Comparison of ENCODE assay signal across 28 cellular contexts in the genomic region with DNA sequence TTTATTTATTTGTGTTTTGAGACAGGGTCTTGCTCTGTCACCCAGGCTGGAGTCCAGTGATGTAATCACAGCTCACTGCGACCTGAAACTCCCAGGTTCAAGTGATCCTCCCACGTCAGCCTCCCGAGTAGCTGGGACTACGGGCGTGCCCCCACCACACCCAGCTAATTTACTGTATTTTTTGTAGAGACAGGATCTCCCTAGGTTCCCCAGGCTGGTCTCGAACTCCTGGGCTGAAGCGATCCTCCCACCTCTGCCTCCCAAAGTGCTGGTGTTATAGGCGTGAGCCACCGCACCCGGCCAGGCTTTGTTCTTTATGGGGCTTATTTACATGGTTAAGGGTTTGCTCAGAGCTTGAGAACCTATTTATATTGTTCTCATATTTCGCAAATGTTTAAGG. TPM values are rescaled to one million over a fixed set of nuclear protein-coding genes. Genes with fewer than 3 reads are reported as not detected.
A peak's percentile ranks its signal among the peaks of the same experiment; 100 is the strongest.
DNase-seq lines count a peak whose midpoint lies in the region; ATAC-seq and TF ChIP-seq lines count a peak whose summit lies in the region.
"Had no signal": no experiment of that assay in that cellular context is flagged by ENCODE, and none has a peak within 500 bp of the region (broad histone marks: within the 10 kb centered on the region; RNA-seq: fewer than 3 reads in every experiment).

No MANE protein-coding gene starts in this region.

- H3K36me3 ChIP-seq in mucosa of descending colon (ENCODE audit: low read depth) = no peaks in the 10 kb centered on the region

- no peak overlapping the region for H3K4me3 ChIP-seq in mucosa of descending colon
- H3K4me3 ChIP-seq: lung had no signal

- H3K4me1 ChIP-seq in mucosa of descending colon (ENCODE audit: low read depth) = peaks cover 2% of the 10 kb centered on the region

- intact Hi-C loops in mucosa of descending colon (cut with DNase I, micrococcal nuclease) = no loop called here

- no peaks in the 10 kb centered on the region for H3K9me3 ChIP-seq in mucosa of descending colon

- no peak overlapping the region for H3K27ac Mint-ChIP-seq in effector memory CD8-positive, alpha-beta T cell
- H3K27ac Mint-ChIP-seq: activated naive CD4-positive, alpha-beta T cell treated with anti-CD3 and anti-CD28 coated beads for 36 hours; B cell; CD8-positive, alpha-beta memory T cell; stimulated activated naive CD8-positive, alpha-beta T cell treated with anti-CD3 and anti-CD28 coated beads, Interleukin-15, Interleukin-2, amounts not matched to agents 100 ng/mL and 50 ng/mL, for 24 hours had no signal

- no peaks in the 10 kb centered on the region for H3K9me3 Mint-ChIP-seq in effector memory CD8-positive, alpha-beta T cell
- H3K9me3 Mint-ChIP-seq: activated naive CD4-positive, alpha-beta T cell treated with anti-CD3 and anti-CD28 coated beads for 36 hours; CD8-positive, alpha-beta memory T cell; nephron; stimulated activated naive CD8-positive, alpha-beta T cell treated with anti-CD3 and anti-CD28 coated beads, Interleukin-15, Interleukin-2, amounts not matched to agents 100 ng/mL and 50 ng/mL, for 24 hours had no signal

- no peak for TF ChIP-seq CTCF in mucosa of descending colon (IDR thresholded peaks at IDR 0.05)

- peak; percentile 60 for ATAC-seq in mucosa of descending colon
- ATAC-seq in effector memory CD8-positive, alpha-beta T cell (replicated peaks) = no peak
- ATAC-seq in activated CD4-positive, CD25-positive, alpha-beta regulatory T cell treated with anti-CD3 and anti-CD28 coated beads, Interleukin-2, amount 50 U/mL, for 24 hours = no peak

- H3K4me3 Mint-ChIP-seq in effector memory CD8-positive, alpha-beta T cell = no peak overlapping the region
- H3K4me3 Mint-ChIP-seq: activated naive CD4-positive, alpha-beta T cell treated with anti-CD3 and anti-CD28 coated beads for 36 hours; B cell; CD8-positive, alpha-beta memory T cell; nephron; stimulated activated naive CD8-positive, alpha-beta T cell treated with anti-CD3 and anti-CD28 coated beads, Interleukin-15, Interleukin-2, amounts not matched to agents 100 ng/mL and 50 ng/mL, for 24 hours had no signal

- DNase-seq in NCI-H146 (lab: John Stamatoyannopoulos, UW) = peak; percentile 14
- DNase-seq in NCI-H146 treated with DMSO at 0.1 percent for 48 hours (lab: John Stamatoyannopoulos, UW; ENCODE audit: unreplicated experiment) = no peak
- DNase-seq in DMS53 (lab: John Stamatoyannopoulos, UW) = peak; percentile 84
- peak; percentile 26 for DNase-seq in NCI-H69 (lab: John Stamatoyannopoulos, UW)
- DNase-seq in mucosa of descending colon = peak in 2 of 3 donors; percentile 43 to 56
- no peak for DNase-seq in effector memory CD8-positive, alpha-beta T cell
- no peak for DNase-seq in GOT3 (lab: John Stamatoyannopoulos, UW)
- DNase-seq: activated CD4-positive, alpha-beta T cell treated with anti-CD3 and anti-CD28 coated beads, Interleukin-2, amount 50 U/mL, for 1 hour; activated naive CD4-positive, alpha-beta T cell treated with anti-CD3 and anti-CD28 coated beads for 36 hours; activated T-cell treated with anti-CD3 and anti-CD28 coated beads, Interleukin-2, amount 50 U/mL, for 48 hours; CD8-positive, alpha-beta memory T cell; effector CD4-positive, alpha-beta T cell; GF-D8; glutamatergic neuron; kidney glomerular epithelial cell; NCI-H1105; NCI-H2227 treated with DMSO at 0.1 percent for 48 hours; SHP77 treated with DMSO at 0.1 percent for 48 hours had no signal

- peaks cover 22 to 41% of the 10 kb centered on the region in 2 donors for H3K27me3 Mint-ChIP-seq in effector memory CD8-positive, alpha-beta T cell

- peaks cover 3% of the 10 kb centered on the region for H3K36me3 Mint-ChIP-seq in effector memory CD8-positive, alpha-beta T cell (ENCODE audit: insufficient read depth)
- H3K36me3 Mint-ChIP-seq: CD8-positive, alpha-beta memory T cell had no signal

- H3K4me1 Mint-ChIP-seq in effector memory CD8-positive, alpha-beta T cell (ENCODE audit: low read depth in 2 of 2) = peaks cover 0 to 3% of the 10 kb centered on the region in 2 donors
- H3K4me1 Mint-ChIP-seq: B cell; CD8-positive, alpha-beta memory T cell; nephron had no signal

RNA-seq across cellular contexts. Expression of a gene that starts 5.8 kb away (rescaled TPM):
- total RNA-seq in mucosa of descending colon = not detected
- total RNA-seq: B cell; CD8-positive, alpha-beta memory T cell; osteoblast had no signal

RNA-seq across cellular contexts. Expression of a gene that starts 40.4 kb away (rescaled TPM):
- total RNA-seq in mucosa of descending colon = 1 to 10 TPM; 2.5 to 3.1 (median 2.6) TPM
- total RNA-seq: A673; activated naive CD4-positive, alpha-beta T cell treated with anti-CD3 and anti-CD28 coated beads for 36 hours; B cell; CD8-positive, alpha-beta memory T cell; epithelial cell of proximal tubule; mucosa of gallbladder; osteoblast; skeletal muscle tissue had no signal

RNA-seq across cellular contexts. Expression of a gene that starts 50.8 kb away (rescaled TPM):
- 10 to 100 TPM; 31.4 to 59.6 (median 54.6) TPM for total RNA-seq in mucosa of descending colon

RNA-seq across cellular contexts. Expression of a gene that starts 51.2 kb away (rescaled TPM):
- 10 to 100 TPM; 63.4 to 94.8 (median 68.0) TPM for total RNA-seq in mucosa of descending colon

Comparison
In these comparisons a context has a peak if more than half of its experiments do, and no peak if none do; other contexts are left out.
1. DNase-seq: peak in NCI-H146 (single experiment), DMS53 (single experiment), NCI-H69 (single experiment) and mucosa of descending colon (2 of 3); none in NCI-H146 treated with DMSO at 0.1 percent for 48 hours (single experiment), effector memory CD8-positive, alpha-beta T cell (0 of 3) and GOT3 (single experiment).